1 cellular context compared by ENCODE assay signal in the genomic region with DNA sequence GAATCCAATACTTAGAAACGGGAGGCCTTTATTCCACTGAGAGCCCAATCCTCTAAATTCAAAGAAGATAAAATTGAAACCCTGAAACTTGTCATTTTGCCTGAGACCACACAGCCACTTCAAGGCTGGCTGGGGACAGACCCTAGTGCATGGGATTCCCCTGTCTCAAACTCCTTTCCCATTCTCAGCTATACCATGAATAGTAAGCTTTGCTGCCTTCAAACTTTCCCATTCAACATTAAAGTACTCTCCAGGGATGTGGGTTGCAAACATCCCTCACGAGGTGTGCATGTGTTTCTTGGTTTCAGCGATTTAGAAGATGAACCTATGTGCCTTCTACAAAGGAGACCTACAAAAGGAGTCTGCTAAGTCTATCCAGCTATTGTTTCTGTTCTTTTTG.
TF ChIP-seq lines count a peak whose summit lies in the region.

No MANE protein-coding gene starts in this region.

TF ChIP-seq in GM12878, 131 proteins besides CTCF, POLR2A, EP300 and RAD21 (continued from another document and continues in another):
- TF ChIP-seq, protein P1, sequence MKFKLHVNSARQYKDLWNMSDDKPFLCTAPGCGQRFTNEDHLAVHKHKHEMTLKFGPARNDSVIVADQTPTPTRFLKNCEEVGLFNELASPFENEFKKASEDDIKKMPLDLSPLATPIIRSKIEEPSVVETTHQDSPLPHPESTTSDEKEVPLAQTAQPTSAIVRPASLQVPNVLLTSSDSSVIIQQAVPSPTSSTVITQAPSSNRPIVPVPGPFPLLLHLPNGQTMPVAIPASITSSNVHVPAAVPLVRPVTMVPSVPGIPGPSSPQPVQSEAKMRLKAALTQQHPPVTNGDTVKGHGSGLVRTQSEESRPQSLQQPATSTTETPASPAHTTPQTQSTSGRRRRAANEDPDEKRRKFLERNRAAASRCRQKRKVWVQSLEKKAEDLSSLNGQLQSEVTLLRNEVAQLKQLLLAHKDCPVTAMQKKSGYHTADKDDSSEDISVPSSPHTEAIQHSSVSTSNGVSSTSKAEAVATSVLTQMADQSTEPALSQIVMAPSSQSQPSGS (IDR thresholded peaks at IDR 0.05; ENCODE audit: low read length): peak; percentile 76
- no peak for TF ChIP-seq SUPT20H (IDR thresholded peaks at IDR 0.05; ENCODE audit: borderline replicate concordance, control insufficient read depth, low read depth, low read length)
- TF ChIP-seq, protein P2, sequence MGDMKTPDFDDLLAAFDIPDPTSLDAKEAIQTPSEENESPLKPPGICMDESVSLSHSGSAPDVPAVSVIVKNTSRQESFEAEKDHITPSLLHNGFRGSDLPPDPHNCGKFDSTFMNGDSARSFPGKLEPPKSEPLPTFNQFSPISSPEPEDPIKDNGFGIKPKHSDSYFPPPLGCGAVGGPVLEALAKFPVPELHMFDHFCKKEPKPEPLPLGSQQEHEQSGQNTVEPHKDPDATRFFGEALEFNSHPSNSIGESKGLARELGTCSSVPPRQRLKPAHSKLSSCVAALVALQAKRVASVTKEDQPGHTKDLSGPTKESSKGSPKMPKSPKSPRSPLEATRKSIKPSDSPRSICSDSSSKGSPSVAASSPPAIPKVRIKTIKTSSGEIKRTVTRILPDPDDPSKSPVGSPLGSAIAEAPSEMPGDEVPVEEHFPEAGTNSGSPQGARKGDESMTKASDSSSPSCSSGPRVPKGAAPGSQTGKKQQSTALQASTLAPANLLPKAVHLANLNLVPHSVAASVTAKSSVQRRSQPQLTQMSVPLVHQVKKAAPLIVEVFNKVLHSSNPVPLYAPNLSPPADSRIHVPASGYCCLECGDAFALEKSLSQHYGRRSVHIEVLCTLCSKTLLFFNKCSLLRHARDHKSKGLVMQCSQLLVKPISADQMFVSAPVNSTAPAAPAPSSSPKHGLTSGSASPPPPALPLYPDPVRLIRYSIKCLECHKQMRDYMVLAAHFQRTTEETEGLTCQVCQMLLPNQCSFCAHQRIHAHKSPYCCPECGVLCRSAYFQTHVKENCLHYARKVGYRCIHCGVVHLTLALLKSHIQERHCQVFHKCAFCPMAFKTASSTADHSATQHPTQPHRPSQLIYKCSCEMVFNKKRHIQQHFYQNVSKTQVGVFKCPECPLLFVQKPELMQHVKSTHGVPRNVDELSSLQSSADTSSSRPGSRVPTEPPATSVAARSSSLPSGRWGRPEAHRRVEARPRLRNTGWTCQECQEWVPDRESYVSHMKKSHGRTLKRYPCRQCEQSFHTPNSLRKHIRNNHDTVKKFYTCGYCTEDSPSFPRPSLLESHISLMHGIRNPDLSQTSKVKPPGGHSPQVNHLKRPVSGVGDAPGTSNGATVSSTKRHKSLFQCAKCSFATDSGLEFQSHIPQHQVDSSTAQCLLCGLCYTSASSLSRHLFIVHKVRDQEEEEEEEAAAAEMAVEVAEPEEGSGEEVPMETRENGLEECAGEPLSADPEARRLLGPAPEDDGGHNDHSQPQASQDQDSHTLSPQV (IDR thresholded peaks at IDR 0.05): no peak
- TF ChIP-seq NR2F1 (conservative IDR thresholded peaks at IDR 0.05): no peak
- TF ChIP-seq NFIC (IDR thresholded peaks at IDR 0.05; ENCODE audit: low read depth, low read length): peak; percentile 65; the same call in 1 of the 2 replicates
- TF ChIP-seq SMARCA5 (IDR thresholded peaks at IDR 0.05): no peak
- TF ChIP-seq FOS (IDR thresholded peaks at IDR 0.05; ENCODE audit: borderline replicate concordance, extremely low read depth, insufficient read length): no peak
- no peak for TF ChIP-seq PAX5 (IDR thresholded peaks at IDR 0.05; ENCODE audit: borderline replicate concordance, low read depth, low read length)
- peak; percentile 93 for TF ChIP-seq MEF2B (IDR thresholded peaks at IDR 0.05; ENCODE audit: partially characterized antibody, poor library complexity, severe bottlenecking)
- TF ChIP-seq, protein P3, sequence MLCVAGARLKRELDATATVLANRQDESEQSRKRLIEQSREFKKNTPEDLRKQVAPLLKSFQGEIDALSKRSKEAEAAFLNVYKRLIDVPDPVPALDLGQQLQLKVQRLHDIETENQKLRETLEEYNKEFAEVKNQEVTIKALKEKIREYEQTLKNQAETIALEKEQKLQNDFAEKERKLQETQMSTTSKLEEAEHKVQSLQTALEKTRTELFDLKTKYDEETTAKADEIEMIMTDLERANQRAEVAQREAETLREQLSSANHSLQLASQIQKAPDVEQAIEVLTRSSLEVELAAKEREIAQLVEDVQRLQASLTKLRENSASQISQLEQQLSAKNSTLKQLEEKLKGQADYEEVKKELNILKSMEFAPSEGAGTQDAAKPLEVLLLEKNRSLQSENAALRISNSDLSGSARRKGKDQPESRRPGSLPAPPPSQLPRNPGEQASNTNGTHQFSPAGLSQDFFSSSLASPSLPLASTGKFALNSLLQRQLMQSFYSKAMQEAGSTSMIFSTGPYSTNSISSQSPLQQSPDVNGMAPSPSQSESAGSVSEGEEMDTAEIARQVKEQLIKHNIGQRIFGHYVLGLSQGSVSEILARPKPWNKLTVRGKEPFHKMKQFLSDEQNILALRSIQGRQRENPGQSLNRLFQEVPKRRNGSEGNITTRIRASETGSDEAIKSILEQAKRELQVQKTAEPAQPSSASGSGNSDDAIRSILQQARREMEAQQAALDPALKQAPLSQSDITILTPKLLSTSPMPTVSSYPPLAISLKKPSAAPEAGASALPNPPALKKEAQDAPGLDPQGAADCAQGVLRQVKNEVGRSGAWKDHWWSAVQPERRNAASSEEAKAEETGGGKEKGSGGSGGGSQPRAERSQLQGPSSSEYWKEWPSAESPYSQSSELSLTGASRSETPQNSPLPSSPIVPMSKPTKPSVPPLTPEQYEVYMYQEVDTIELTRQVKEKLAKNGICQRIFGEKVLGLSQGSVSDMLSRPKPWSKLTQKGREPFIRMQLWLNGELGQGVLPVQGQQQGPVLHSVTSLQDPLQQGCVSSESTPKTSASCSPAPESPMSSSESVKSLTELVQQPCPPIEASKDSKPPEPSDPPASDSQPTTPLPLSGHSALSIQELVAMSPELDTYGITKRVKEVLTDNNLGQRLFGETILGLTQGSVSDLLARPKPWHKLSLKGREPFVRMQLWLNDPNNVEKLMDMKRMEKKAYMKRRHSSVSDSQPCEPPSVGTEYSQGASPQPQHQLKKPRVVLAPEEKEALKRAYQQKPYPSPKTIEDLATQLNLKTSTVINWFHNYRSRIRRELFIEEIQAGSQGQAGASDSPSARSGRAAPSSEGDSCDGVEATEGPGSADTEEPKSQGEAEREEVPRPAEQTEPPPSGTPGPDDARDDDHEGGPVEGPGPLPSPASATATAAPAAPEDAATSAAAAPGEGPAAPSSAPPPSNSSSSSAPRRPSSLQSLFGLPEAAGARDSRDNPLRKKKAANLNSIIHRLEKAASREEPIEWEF (IDR thresholded peaks at IDR 0.05; ENCODE audit: insufficient replicate concordance, low read depth, low read length): peak; percentile 83
- no peak for TF ChIP-seq RFX5 (IDR thresholded peaks at IDR 0.05; ENCODE audit: low read depth, low read length)
- TF ChIP-seq BRCA1 (IDR thresholded peaks at IDR 0.05; ENCODE audit: low read depth, low read length): no peak
- no peak for TF ChIP-seq MYB (IDR thresholded peaks at IDR 0.05; ENCODE audit: borderline replicate concordance, low read depth, low read length)
- 0 out of 2 replicates have a peak, but pooled peaks have one; percentile 39 for TF ChIP-seq CBX5 (IDR thresholded peaks at IDR 0.05; ENCODE audit: low read depth)
- TF ChIP-seq, protein P4, sequence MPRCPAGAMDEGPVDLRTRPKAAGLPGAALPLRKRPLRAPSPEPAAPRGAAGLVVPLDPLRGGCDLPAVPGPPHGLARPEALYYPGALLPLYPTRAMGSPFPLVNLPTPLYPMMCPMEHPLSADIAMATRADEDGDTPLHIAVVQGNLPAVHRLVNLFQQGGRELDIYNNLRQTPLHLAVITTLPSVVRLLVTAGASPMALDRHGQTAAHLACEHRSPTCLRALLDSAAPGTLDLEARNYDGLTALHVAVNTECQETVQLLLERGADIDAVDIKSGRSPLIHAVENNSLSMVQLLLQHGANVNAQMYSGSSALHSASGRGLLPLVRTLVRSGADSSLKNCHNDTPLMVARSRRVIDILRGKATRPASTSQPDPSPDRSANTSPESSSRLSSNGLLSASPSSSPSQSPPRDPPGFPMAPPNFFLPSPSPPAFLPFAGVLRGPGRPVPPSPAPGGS (IDR thresholded peaks at IDR 0.05; ENCODE audit: borderline replicate concordance, insufficient read depth, low read depth, low read length, poor library complexity, severe bottlenecking): peak; percentile 94
- TF ChIP-seq, protein P5, sequence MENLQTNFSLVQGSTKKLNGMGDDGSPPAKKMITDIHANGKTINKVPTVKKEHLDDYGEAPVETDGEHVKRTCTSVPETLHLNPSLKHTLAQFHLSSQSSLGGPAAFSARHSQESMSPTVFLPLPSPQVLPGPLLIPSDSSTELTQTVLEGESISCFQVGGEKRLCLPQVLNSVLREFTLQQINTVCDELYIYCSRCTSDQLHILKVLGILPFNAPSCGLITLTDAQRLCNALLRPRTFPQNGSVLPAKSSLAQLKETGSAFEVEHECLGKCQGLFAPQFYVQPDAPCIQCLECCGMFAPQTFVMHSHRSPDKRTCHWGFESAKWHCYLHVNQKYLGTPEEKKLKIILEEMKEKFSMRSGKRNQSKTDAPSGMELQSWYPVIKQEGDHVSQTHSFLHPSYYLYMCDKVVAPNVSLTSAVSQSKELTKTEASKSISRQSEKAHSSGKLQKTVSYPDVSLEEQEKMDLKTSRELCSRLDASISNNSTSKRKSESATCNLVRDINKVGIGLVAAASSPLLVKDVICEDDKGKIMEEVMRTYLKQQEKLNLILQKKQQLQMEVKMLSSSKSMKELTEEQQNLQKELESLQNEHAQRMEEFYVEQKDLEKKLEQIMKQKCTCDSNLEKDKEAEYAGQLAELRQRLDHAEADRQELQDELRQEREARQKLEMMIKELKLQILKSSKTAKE (IDR thresholded peaks at IDR 0.05; ENCODE audit: low read depth, poor library complexity, severe bottlenecking): peak; percentile 63
- no peak for TF ChIP-seq NBN (IDR thresholded peaks at IDR 0.05)
- no peak for TF ChIP-seq POLR2AphosphoS2 (IDR thresholded peaks at IDR 0.05; ENCODE audit: low read depth, low read length)
- no peak for TF ChIP-seq NR2C2 (IDR thresholded peaks at IDR 0.05; ENCODE audit: borderline replicate concordance, control insufficient read depth, insufficient read length, low read depth)
- TF ChIP-seq PML (IDR thresholded peaks at IDR 0.05; ENCODE audit: low read length): no peak
- TF ChIP-seq, protein P6, sequence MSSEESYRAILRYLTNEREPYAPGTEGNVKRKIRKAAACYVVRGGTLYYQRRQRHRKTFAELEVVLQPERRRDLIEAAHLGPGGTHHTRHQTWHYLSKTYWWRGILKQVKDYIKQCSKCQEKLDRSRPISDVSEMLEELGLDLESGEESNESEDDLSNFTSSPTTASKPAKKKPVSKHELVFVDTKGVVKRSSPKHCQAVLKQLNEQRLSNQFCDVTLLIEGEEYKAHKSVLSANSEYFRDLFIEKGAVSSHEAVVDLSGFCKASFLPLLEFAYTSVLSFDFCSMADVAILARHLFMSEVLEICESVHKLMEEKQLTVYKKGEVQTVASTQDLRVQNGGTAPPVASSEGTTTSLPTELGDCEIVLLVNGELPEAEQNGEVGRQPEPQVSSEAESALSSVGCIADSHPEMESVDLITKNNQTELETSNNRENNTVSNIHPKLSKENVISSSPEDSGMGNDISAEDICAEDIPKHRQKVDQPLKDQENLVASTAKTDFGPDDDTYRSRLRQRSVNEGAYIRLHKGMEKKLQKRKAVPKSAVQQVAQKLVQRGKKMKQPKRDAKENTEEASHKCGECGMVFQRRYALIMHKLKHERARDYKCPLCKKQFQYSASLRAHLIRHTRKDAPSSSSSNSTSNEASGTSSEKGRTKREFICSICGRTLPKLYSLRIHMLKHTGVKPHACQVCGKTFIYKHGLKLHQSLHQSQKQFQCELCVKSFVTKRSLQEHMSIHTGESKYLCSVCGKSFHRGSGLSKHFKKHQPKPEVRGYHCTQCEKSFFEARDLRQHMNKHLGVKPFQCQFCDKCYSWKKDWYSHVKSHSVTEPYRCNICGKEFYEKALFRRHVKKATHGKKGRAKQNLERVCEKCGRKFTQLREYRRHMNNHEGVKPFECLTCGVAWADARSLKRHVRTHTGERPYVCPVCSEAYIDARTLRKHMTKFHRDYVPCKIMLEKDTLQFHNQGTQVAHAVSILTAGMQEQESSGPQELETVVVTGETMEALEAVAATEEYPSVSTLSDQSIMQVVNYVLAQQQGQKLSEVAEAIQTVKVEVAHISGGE (CRISPR knock-in tag; IDR thresholded peaks at IDR 0.05): no peak
- TF ChIP-seq, protein P7, sequence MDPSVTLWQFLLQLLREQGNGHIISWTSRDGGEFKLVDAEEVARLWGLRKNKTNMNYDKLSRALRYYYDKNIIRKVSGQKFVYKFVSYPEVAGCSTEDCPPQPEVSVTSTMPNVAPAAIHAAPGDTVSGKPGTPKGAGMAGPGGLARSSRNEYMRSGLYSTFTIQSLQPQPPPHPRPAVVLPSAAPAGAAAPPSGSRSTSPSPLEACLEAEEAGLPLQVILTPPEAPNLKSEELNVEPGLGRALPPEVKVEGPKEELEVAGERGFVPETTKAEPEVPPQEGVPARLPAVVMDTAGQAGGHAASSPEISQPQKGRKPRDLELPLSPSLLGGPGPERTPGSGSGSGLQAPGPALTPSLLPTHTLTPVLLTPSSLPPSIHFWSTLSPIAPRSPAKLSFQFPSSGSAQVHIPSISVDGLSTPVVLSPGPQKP (IDR thresholded peaks at IDR 0.05; ENCODE audit: low read depth, low read length): no peak
- TF ChIP-seq SPI1 (IDR thresholded peaks at IDR 0.05; ENCODE audit: borderline replicate concordance, insufficient read depth, low read depth, low read length): no peak
- TF ChIP-seq CHD4 (IDR thresholded peaks at IDR 0.05): no peak
- TF ChIP-seq, protein P8, sequence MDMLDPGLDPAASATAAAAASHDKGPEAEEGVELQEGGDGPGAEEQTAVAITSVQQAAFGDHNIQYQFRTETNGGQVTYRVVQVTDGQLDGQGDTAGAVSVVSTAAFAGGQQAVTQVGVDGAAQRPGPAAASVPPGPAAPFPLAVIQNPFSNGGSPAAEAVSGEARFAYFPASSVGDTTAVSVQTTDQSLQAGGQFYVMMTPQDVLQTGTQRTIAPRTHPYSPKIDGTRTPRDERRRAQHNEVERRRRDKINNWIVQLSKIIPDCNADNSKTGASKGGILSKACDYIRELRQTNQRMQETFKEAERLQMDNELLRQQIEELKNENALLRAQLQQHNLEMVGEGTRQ (IDR thresholded peaks at IDR 0.05; ENCODE audit: borderline replicate concordance, low read depth, low read length): no peak
- TF ChIP-seq EZH2 (IDR thresholded peaks at IDR 0.05; ENCODE audit: borderline replicate concordance, control insufficient read depth, low read depth, low read length): no peak
- 0 out of 2 replicates have a peak, but pooled peaks have one; percentile 22 for TF ChIP-seq BACH1 (IDR thresholded peaks at IDR 0.05; ENCODE audit: borderline replicate concordance)
- TF ChIP-seq ESRRA (IDR thresholded peaks at IDR 0.05; ENCODE audit: low read length): no peak
- TF ChIP-seq, protein P9, sequence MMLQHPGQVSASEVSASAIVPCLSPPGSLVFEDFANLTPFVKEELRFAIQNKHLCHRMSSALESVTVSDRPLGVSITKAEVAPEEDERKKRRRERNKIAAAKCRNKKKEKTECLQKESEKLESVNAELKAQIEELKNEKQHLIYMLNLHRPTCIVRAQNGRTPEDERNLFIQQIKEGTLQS (IDR thresholded peaks at IDR 0.05; ENCODE audit: borderline replicate concordance, extremely low read depth, low read depth, low read length): no peak
- peak; percentile 89 for TF ChIP-seq TCF7 (IDR thresholded peaks at IDR 0.05; ENCODE audit: borderline replicate concordance)
- peak; percentile 57; the same call in 1 of the 2 replicates for TF ChIP-seq FOXM1 (IDR thresholded peaks at IDR 0.05; ENCODE audit: low read depth, low read length)
- no peak for TF ChIP-seq ASH2L (IDR thresholded peaks at IDR 0.05; ENCODE audit: borderline replicate concordance, low read depth)
- TF ChIP-seq HDAC2 (IDR thresholded peaks at IDR 0.05): no peak
- no peak for TF ChIP-seq ATF7 (IDR thresholded peaks at IDR 0.05; ENCODE audit: low read depth)
- no peak for TF ChIP-seq CHD2 (IDR thresholded peaks at IDR 0.05; ENCODE audit: borderline replicate concordance, low read depth, low read length)
- no peak for TF ChIP-seq STAT1 (conservative IDR thresholded peaks at IDR 0.05)
- no peak for TF ChIP-seq SRF (IDR thresholded peaks at IDR 0.05; ENCODE audit: low read depth in 2 of 2, low read length in 2 of 2)
- TF ChIP-seq CREM (IDR thresholded peaks at IDR 0.05; ENCODE audit: low read depth): no peak
